8 cellular contexts compared by ENCODE assay signal in genomic region chr5:180820788-180821321, GRCh38. TPM values are rescaled to one million over a fixed set of nuclear protein-coding genes. Genes with fewer than 3 reads are reported as not detected.
DNase-seq lines count a peak whose midpoint lies in the region; ATAC-seq and TF ChIP-seq lines count a peak whose summit lies in the region.

No MANE protein-coding gene starts in this region.

- intact Hi-C loops in colonic mucosa (cut with DNase I) (no loop called here), spleen (cut with DNase I; ENCODE audit: low total_unique reads) (no loop called here)

- peak; percentile 69 for ATAC-seq in GM19397 (IDR thresholded peaks at IDR 0.05; ENCODE audit: unreplicated experiment)
- ATAC-seq in HG03108 (IDR thresholded peaks at IDR 0.05; ENCODE audit: unreplicated experiment), result peak; percentile 66

- TF ChIP-seq POLR2A in spleen (IDR thresholded peaks at IDR 0.05), result no peak

- H3K27me3 ChIP-seq in colonic mucosa (no peaks in the 10 kb centered on the region), spleen (replicated peaks in 1 of 7) (no peaks in the 10 kb centered on the region), BE2C (no peaks in the 10 kb centered on the region)

- no peaks in the 10 kb centered on the region for H3K4me1 ChIP-seq in colonic mucosa
- peaks cover 20 to 58% (median 39%) of the 10 kb centered on the region in 6 donors for H3K4me1 ChIP-seq in spleen
- no peaks in the 10 kb centered on the region for H3K4me1 ChIP-seq in BE2C

- WGBS in spleen, 5 donors, result 50 to 61% (median 55%) methylated on average over 3 of the region's 3 CpGs

- H3K27ac ChIP-seq in colonic mucosa, result peak overlapping the region; percentile 2
- peak overlapping the region; percentile 10 to 81 (median 70) for H3K27ac ChIP-seq in spleen

- TF ChIP-seq CTCF in colonic mucosa (IDR thresholded peaks at IDR 0.05), result no peak
- no peak for TF ChIP-seq CTCF in spleen (IDR thresholded peaks at IDR 0.05 in 8 of 11, conservative IDR thresholded peaks at IDR 0.05 in 3 of 11)
- TF ChIP-seq CTCF in BE2C (IDR thresholded peaks at IDR 0.05; ENCODE audit: low read depth, low read length), result no peak

- H3K4me3 ChIP-seq in colonic mucosa (no peak overlapping the region), spleen (no peak overlapping the region), BE2C (ENCODE audit: low read depth, low read length) (no peak overlapping the region)

- H3K36me3 ChIP-seq in colonic mucosa (no peaks in the 10 kb centered on the region), spleen (no peaks in the 10 kb centered on the region), BE2C (no peaks in the 10 kb centered on the region)

- peak overlapping the region in 1 of 2 donors; percentile 48 for H3K9ac ChIP-seq in colonic mucosa (ENCODE audit: low read depth in 2 of 2, low read length in 2 of 2)

- DNase-seq in colonic mucosa, result no peak
- DNase-seq in spleen, result no peak
- DNase-seq in BE2C, result no peak
- no peak for DNase-seq in NCI-H2196 treated with DMSO at 0.1 percent for 48 hours (lab: John Stamatoyannopoulos, UW; ENCODE audit: unreplicated experiment)
- no peak for DNase-seq in ecto neural progenitor cell (ENCODE audit: low spot score)
- no peak for DNase-seq in T-helper 2 cell

- H3K9me3 ChIP-seq in colonic mucosa (no peaks in the 10 kb centered on the region), spleen (no peaks in the 10 kb centered on the region), BE2C (no peaks in the 10 kb centered on the region)

RNA-seq across cellular contexts. Expression of gene MGAT1, which starts 18.2 kb away (rescaled TPM):
- 100 to 1,000 TPM; 101 to 115 TPM for total RNA-seq in colonic mucosa
- total RNA-seq in spleen, result 100 to 1,000 TPM; 182 to 270 (median 252) TPM
- 100 to 1,000 TPM in 1 of 3 donors, 10 to 100 TPM in 2; 61.2 to 164 (median 74.9) TPM for polyA plus RNA-seq in spleen
- polyA plus RNA-seq in BE2C (2012; ENCODE audit: insufficient read depth, insufficient read length, low read depth), result 120 TPM

RNA-seq across cellular contexts. Expression of gene ZFP62, which starts 40.2 kb away (rescaled TPM):
- total RNA-seq in colonic mucosa, result 10 to 100 TPM; 34.3 to 38.7 TPM
- 10 to 100 TPM; 26.0 to 31.5 (median 28.5) TPM for total RNA-seq in spleen
- polyA plus RNA-seq in spleen, result 10 to 100 TPM; 20.2 to 27.2 (median 22.0) TPM
- polyA plus RNA-seq in BE2C (2012; ENCODE audit: insufficient read depth, insufficient read length, low read depth), result 44.8 TPM
